ENCODE assay signal across 15 cellular contexts in genomic region chr2:220619525-220620267, GRCh38.
DNase-seq lines count a peak whose midpoint lies in the region; ATAC-seq, FAIRE-seq and TF ChIP-seq lines count a peak whose summit lies in the region.
"Had no signal": no experiment of that assay in that cellular context is flagged by ENCODE, and none has a peak within 500 bp of the region (broad histone marks: within the 10 kb centered on the region; RNA-seq: fewer than 3 reads in every experiment).

No MANE protein-coding gene starts in this region.

- no peak for TF ChIP-seq CTCF in A549 (IDR thresholded peaks at IDR 0.05)
- TF ChIP-seq CTCF in fibroblast of pulmonary artery (IDR thresholded peaks at IDR 0.05; ENCODE audit: low read length, missing control alignments), result no peak
- no peak for TF ChIP-seq CTCF in thyroid gland (IDR thresholded peaks at IDR 0.05)

- POLR2A ChIA-PET in A549 (lab: Yijun Ruan, JAX), result no interaction called here

- ATAC-seq in A549 (peak; percentile 90 to 91), GM18907 (IDR thresholded peaks at IDR 0.05; ENCODE audit: unreplicated experiment) (no peak)
- ATAC-seq in stimulated activated effector memory CD8-positive, alpha-beta T cell treated with anti-CD3 and anti-CD28 coated beads, Interleukin-12 subunit alpha, Interleukin-12 subunit beta, amount 100 ng/mL, for 72 hours, result no peak
- ATAC-seq: activated naive CD8-positive, alpha-beta T cell treated with anti-CD3 and anti-CD28 coated beads, Interleukin-2, amount 50 U/mL, for 24 hours had no signal

- H3K27ac Mint-ChIP-seq in stimulated activated effector memory CD8-positive, alpha-beta T cell treated with anti-CD3 and anti-CD28 coated beads, Interleukin-12 subunit alpha, Interleukin-12 subunit beta, amount 100 ng/mL, for 72 hours, result no peak overlapping the region
- H3K27ac Mint-ChIP-seq: activated B cell treated with CpG ODN at 0.5 μM for 24 hours; activated naive CD8-positive, alpha-beta T cell treated with anti-CD3 and anti-CD28 coated beads, Interleukin-2, amount 50 U/mL, for 24 hours; dendritic cell treated with granulocyte-macrophage colony-stimulating factor and Interleukin-4, amounts not matched to agents 40 ng/mL and 50 ng/mL, for 4 days had no signal

- peak in 1 of 2 experiments; percentile 36; a peak in 3 of 5 replicates for TF ChIP-seq RAD21 in A549 (conservative IDR thresholded peaks at IDR 0.05 in 1 of 2, IDR thresholded peaks at IDR 0.05 in 1 of 2)

- peak overlapping the region; percentile 75 to 80 for H3K27ac ChIP-seq in A549
- no peak overlapping the region for H3K27ac ChIP-seq in thyroid gland

- peaks cover 25% of the 10 kb centered on the region for H3K4me1 ChIP-seq in A549
- no peaks in the 10 kb centered on the region for H3K4me1 ChIP-seq in thyroid gland

- no peaks in the 10 kb centered on the region for H3K9me3 Mint-ChIP-seq in stimulated activated effector memory CD8-positive, alpha-beta T cell treated with anti-CD3 and anti-CD28 coated beads, Interleukin-12 subunit alpha, Interleukin-12 subunit beta, amount 100 ng/mL, for 72 hours
- H3K9me3 Mint-ChIP-seq: activated B cell treated with CpG ODN at 0.5 μM for 24 hours; activated naive CD8-positive, alpha-beta T cell treated with anti-CD3 and anti-CD28 coated beads, Interleukin-2, amount 50 U/mL, for 24 hours; dendritic cell treated with granulocyte-macrophage colony-stimulating factor and Interleukin-4, amounts not matched to agents 40 ng/mL and 50 ng/mL, for 4 days had no signal

- H3K4me1 Mint-ChIP-seq in stimulated activated effector memory CD8-positive, alpha-beta T cell treated with anti-CD3 and anti-CD28 coated beads, Interleukin-12 subunit alpha, Interleukin-12 subunit beta, amount 100 ng/mL, for 72 hours, result no peaks in the 10 kb centered on the region
- H3K4me1 Mint-ChIP-seq: activated B cell treated with CpG ODN at 0.5 μM for 24 hours; activated naive CD8-positive, alpha-beta T cell treated with anti-CD3 and anti-CD28 coated beads, Interleukin-2, amount 50 U/mL, for 24 hours had no signal

- WGBS in A549 (ENCODE audit: missing lambda C conversion rate), result 2% methylated on average over 2 of the region's 3 CpGs
- 77 to 93% methylated on average over 3 of the region's 3 CpGs for whole genome bisulfite sequencing in thyroid gland, 2 donors

- peak; percentile 71 to 78; a peak in 3 of 5 replicates for TF ChIP-seq EP300 in A549 (IDR thresholded peaks at IDR 0.05)

- intact Hi-C loops in thyroid gland (cut with DNase I), result no loop called here

- H3K27me3 ChIP-seq in thyroid gland, result no peaks in the 10 kb centered on the region

- H3K4me3 ChIP-seq in A549 (no peak overlapping the region), fibroblast of pulmonary artery (replicated peaks; ENCODE audit: low read depth, low read length) (no peak overlapping the region), thyroid gland (replicated peaks in 1 of 3) (no peak overlapping the region)

- H3K36me3 ChIP-seq in thyroid gland, result no peaks in the 10 kb centered on the region

- FAIRE-seq in A549 (lab: Jason Lieb, UNC), result peak; percentile 76
- FAIRE-seq: frontal cortex had no signal

- H3K9me3 ChIP-seq in A549 (no peaks in the 10 kb centered on the region), thyroid gland (no peaks in the 10 kb centered on the region)

- TF ChIP-seq POLR2A in A549 (IDR thresholded peaks at IDR 0.05; ENCODE audit: low read length), result no peak
- no peak for TF ChIP-seq POLR2A in thyroid gland (IDR thresholded peaks at IDR 0.05)

- CTCF ChIA-PET in A549 (lab: Yijun Ruan, JAX), result no interaction called here

- peak overlapping the region; percentile 70 for H3K4me2 ChIP-seq in A549

- DNase-seq in A549 (ENCODE audit: low read depth in 1 of 2, low spot score in 1 of 2), result peak; percentile 21 to 90
- peak; percentile 26 for DNase-seq in EL
- DNase-seq in NCI-H510A (lab: John Stamatoyannopoulos, UW), result peak; percentile 4
- peak; percentile 1 for DNase-seq in fibroblast of pulmonary artery (ENCODE audit: low read depth)
- no peak for DNase-seq in thyroid gland
- DNase-seq in GM19240 (ENCODE audit: insufficient read length, low spot score), result no peak
- no peak for DNase-seq in stimulated activated effector memory CD8-positive, alpha-beta T cell treated with anti-CD3 and anti-CD28 coated beads, Interleukin-12 subunit alpha, Interleukin-12 subunit beta, amount 100 ng/mL, for 72 hours (ENCODE audit: low spot score in 2 of 2)
- DNase-seq: activated B cell treated with CpG ODN at 0.5 μM for 24 hours; activated CD8-positive, alpha-beta memory T cell treated with anti-CD3 and anti-CD28 coated beads, Interleukin-2, amount 50 U/mL, for 4 hours; activated naive CD8-positive, alpha-beta T cell treated with anti-CD3 and anti-CD28 coated beads, Interleukin-2, amount 50 U/mL, for 24 hours; GDM1; GOT3 had no signal

- no peaks in the 10 kb centered on the region for H3K36me3 Mint-ChIP-seq in stimulated activated effector memory CD8-positive, alpha-beta T cell treated with anti-CD3 and anti-CD28 coated beads, Interleukin-12 subunit alpha, Interleukin-12 subunit beta, amount 100 ng/mL, for 72 hours

- no peak overlapping the region for H3K4me3 Mint-ChIP-seq in stimulated activated effector memory CD8-positive, alpha-beta T cell treated with anti-CD3 and anti-CD28 coated beads, Interleukin-12 subunit alpha, Interleukin-12 subunit beta, amount 100 ng/mL, for 72 hours
- H3K4me3 Mint-ChIP-seq: activated B cell treated with CpG ODN at 0.5 μM for 24 hours; activated naive CD8-positive, alpha-beta T cell treated with anti-CD3 and anti-CD28 coated beads, Interleukin-2, amount 50 U/mL, for 24 hours; dendritic cell treated with granulocyte-macrophage colony-stimulating factor and Interleukin-4, amounts not matched to agents 40 ng/mL and 50 ng/mL, for 4 days had no signal

TF ChIP-seq in A549, 52 proteins besides CTCF, POLR2A, EP300 and RAD21 (continues in another document):
- no peak for TF ChIP-seq NFE2L2 (conservative IDR thresholded peaks at IDR 0.05; ENCODE audit: low read length)
- TF ChIP-seq ELK1 (IDR thresholded peaks at IDR 0.05; ENCODE audit: low read depth, low read length), result no peak
- peak; percentile 98 for TF ChIP-seq GATA3 (IDR thresholded peaks at IDR 0.05; ENCODE audit: borderline replicate concordance)
- no peak for TF ChIP-seq EHF (CRISPR knock-in tag; IDR thresholded peaks at IDR 0.05)
- TF ChIP-seq SMC3 (IDR thresholded peaks at IDR 0.05), result no peak
- TF ChIP-seq NPAS2 (CRISPR knock-in tag; IDR thresholded peaks at IDR 0.05; ENCODE audit: borderline replicate concordance), result no peak
- no peak for TF ChIP-seq ZFP36 (IDR thresholded peaks at IDR 0.05; ENCODE audit: borderline replicate concordance, partially characterized antibody)
- peak; percentile 86 for TF ChIP-seq FOSL2 (IDR thresholded peaks at IDR 0.05)
- peak; percentile 93 for TF ChIP-seq FOSL2 (CRISPR knock-in tag; IDR thresholded peaks at IDR 0.05)
- TF ChIP-seq EHMT2 (IDR thresholded peaks at IDR 0.05; ENCODE audit: low read depth), result no peak
- peak in 1 of 2 experiments; percentile 62; a peak in 1 of 4 replicates for TF ChIP-seq CEBPB (IDR thresholded peaks at IDR 0.05)
- no peak for TF ChIP-seq CHD4 (IDR thresholded peaks at IDR 0.05; ENCODE audit: borderline replicate concordance)
- no peak for TF ChIP-seq PHF8 (IDR thresholded peaks at IDR 0.05; ENCODE audit: borderline replicate concordance, low read depth)
- TF ChIP-seq JUNB (IDR thresholded peaks at IDR 0.05), result peak; percentile 94
- TF ChIP-seq USF2 (IDR thresholded peaks at IDR 0.05), result no peak
- TF ChIP-seq RCOR1 (IDR thresholded peaks at IDR 0.05; ENCODE audit: low read depth, low read length), result no peak
- TF ChIP-seq FOSB (CRISPR knock-in tag; IDR thresholded peaks at IDR 0.05), result no peak
- no peak for TF ChIP-seq HOXA7 (CRISPR knock-in tag; IDR thresholded peaks at IDR 0.05)
- TF ChIP-seq RFX5 (IDR thresholded peaks at IDR 0.05), result no peak
- TF ChIP-seq TFCP2L1 (CRISPR knock-in tag; IDR thresholded peaks at IDR 0.05), result no peak
- no peak for TF ChIP-seq KDM5A (IDR thresholded peaks at IDR 0.05)
- no peak for TF ChIP-seq HES2 (IDR thresholded peaks at IDR 0.05)
- TF ChIP-seq KDM1A (IDR thresholded peaks at IDR 0.05; ENCODE audit: low read depth), result no peak
- TF ChIP-seq RARB (CRISPR knock-in tag; IDR thresholded peaks at IDR 0.05), result no peak
- TF ChIP-seq TP53 (CRISPR knock-in tag; IDR thresholded peaks at IDR 0.05), result no peak
- TF ChIP-seq JUN (IDR thresholded peaks at IDR 0.05), result peak; percentile 45 to 87; a peak in 2 of 5 replicates
- no peak for TF ChIP-seq CHD2 (IDR thresholded peaks at IDR 0.05; ENCODE audit: low read length, partially characterized antibody)
- no peak for TF ChIP-seq BHLHE40 (IDR thresholded peaks at IDR 0.05; ENCODE audit: low read depth, low read length)
- TF ChIP-seq HDAC2 (IDR thresholded peaks at IDR 0.05), result no peak
- TF ChIP-seq MYC (IDR thresholded peaks at IDR 0.05; ENCODE audit: borderline replicate concordance, low read length), result no peak

Comparison
In these comparisons a context has a peak if more than half of its experiments do, and no peak if none do; other contexts are left out.
1. ATAC-seq: peak in A549 (2 of 2); none in stimulated activated effector memory CD8-positive, alpha-beta T cell treated with anti-CD3 and anti-CD28 coated beads, Interleukin-12 subunit alpha, Interleukin-12 subunit beta, amount 100 ng/mL, for 72 hours (single experiment) and GM18907 (single experiment).
2. DNase-seq: peak in A549 (2 of 2), EL (single experiment), NCI-H510A (single experiment) and fibroblast of pulmonary artery (single experiment); none in thyroid gland (0 of 2), GM19240 (single experiment) and stimulated activated effector memory CD8-positive, alpha-beta T cell treated with anti-CD3 and anti-CD28 coated beads, Interleukin-12 subunit alpha, Interleukin-12 subunit beta, amount 100 ng/mL, for 72 hours (0 of 2).
3. H3K27ac ChIP-seq: peak in A549 (2 of 2); none in thyroid gland (0 of 3).